22 cellular contexts compared by ENCODE assay signal in the genomic region with DNA sequence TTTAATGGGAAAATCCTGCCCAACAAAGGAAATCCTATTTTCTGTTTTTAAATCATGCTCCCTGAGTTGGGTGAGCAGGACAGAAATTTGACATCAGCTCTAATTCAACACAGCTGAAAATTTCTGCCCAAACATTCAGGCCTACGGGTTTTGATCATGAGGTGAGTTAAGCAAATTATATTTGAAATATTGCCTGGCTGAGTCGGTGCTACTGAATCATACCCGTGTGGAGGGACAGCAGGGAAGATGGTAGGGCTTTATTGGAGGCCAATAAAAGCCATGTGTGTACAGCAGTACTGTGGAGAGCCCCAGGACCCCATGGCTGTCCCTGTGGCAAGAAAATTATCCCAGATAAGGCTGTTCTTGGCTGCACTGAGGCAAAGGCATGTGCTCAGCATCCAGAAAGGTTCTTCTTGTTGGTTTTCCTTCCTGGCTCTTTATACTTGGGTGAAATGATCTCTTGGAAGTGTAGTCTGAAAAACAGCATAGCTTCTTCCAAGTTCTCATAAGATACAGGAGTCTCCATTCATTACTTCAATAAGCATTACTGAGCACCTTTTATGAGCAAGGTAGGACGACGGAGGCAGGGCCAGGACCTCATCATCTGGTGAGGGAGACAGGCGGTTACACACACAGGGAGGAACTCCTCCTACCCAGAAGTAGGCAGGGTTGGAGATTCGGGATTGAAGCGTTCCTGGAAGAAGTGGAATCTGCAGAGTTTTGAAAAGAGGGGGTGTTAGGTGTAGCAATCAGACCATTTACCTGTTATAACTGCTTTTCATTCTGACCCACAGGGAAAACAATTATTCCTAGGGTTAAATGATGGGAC.
"Had no signal": no experiment of that assay in that cellular context is flagged by ENCODE, and none has a peak within 500 bp of the region (broad histone marks: within the 10 kb centered on the region; RNA-seq: fewer than 3 reads in every experiment).

No MANE protein-coding gene starts in this region.

- H3K9me3 Mint-ChIP-seq: activated CD4-positive, alpha-beta memory T cell treated with anti-CD3 and anti-CD28 coated beads, Interleukin-2, amount 10 ng/mL, durations not matched to agents 7 days and 5 days; activated CD4-positive, alpha-beta T cell treated with anti-CD3 and anti-CD28 coated beads, Interleukin-2, amount 10 ng/mL, durations not matched to agents 24 days and 14 days; activated naive CD4-positive, alpha-beta T cell treated with anti-CD3 and anti-CD28 coated beads, Interleukin-2, amount 10 ng/mL, durations not matched to agents 7 days and 5 days; activated naive CD8-positive, alpha-beta T cell treated with anti-CD3 and anti-CD28 coated beads, Interleukin-2, amount 10 ng/mL, durations not matched to agents 7 days and 5 days; activated T-cell treated with anti-CD3 and anti-CD28 coated beads, Interleukin-2, amount 50 U/mL, for 24 hours; effector memory CD8-positive, alpha-beta T cell; natural killer cell had no signal

- DNase-seq: activated CD4-positive, alpha-beta memory T cell treated with anti-CD3 and anti-CD28 coated beads, Interleukin-2, amount 10 ng/mL, durations not matched to agents 7 days and 5 days; activated CD4-positive, alpha-beta T cell treated with anti-CD3 and anti-CD28 coated beads, Interleukin-2, amount 10 ng/mL, durations not matched to agents 24 days and 14 days; activated CD4-positive, CD25-positive, alpha-beta regulatory T cell treated with anti-CD3 and anti-CD28 coated beads, Interleukin-2, amount 50 U/mL, for 72 hours; activated CD8-positive, alpha-beta memory T cell treated with anti-CD3 and anti-CD28 coated beads, Interleukin-2, amount 50 U/mL, for 48 hours; activated gamma-delta T cell; activated naive CD4-positive, alpha-beta T cell treated with anti-CD3 and anti-CD28 coated beads, Interleukin-2, amount 10 ng/mL, durations not matched to agents 7 days and 5 days; activated naive CD8-positive, alpha-beta T cell treated with anti-CD3 and anti-CD28 coated beads, Interleukin-2, amount 10 ng/mL, durations not matched to agents 7 days and 5 days; activated T-cell treated with anti-CD3 and anti-CD28 coated beads, Interleukin-2, amount 50 U/mL, for 24 hours; amygdala; cortex of kidney; effector memory CD8-positive, alpha-beta T cell; erythroblast; heart left ventricle; kidney glomerular epithelial cell; lower lobe of right lung; mesenchymal stem cell; natural killer cell; right cardiac atrium; stimulated activated CD4-positive, alpha-beta T cell treated with anti-CD3 and anti-CD28 coated beads, Interleukin-2, amount 100 ng/mL, for 48 hours; stimulated activated naive CD4-positive, alpha-beta T cell treated with Interleukin-2 at 50 U/mL for 16 hours had no signal

- H3K36me3 Mint-ChIP-seq: activated naive CD4-positive, alpha-beta T cell treated with anti-CD3 and anti-CD28 coated beads, Interleukin-2, amount 10 ng/mL, durations not matched to agents 7 days and 5 days; activated naive CD8-positive, alpha-beta T cell treated with anti-CD3 and anti-CD28 coated beads, Interleukin-2, amount 10 ng/mL, durations not matched to agents 7 days and 5 days; natural killer cell had no signal

- H3K4me1 Mint-ChIP-seq: activated CD4-positive, alpha-beta memory T cell treated with anti-CD3 and anti-CD28 coated beads, Interleukin-2, amount 10 ng/mL, durations not matched to agents 7 days and 5 days; activated CD4-positive, alpha-beta T cell treated with anti-CD3 and anti-CD28 coated beads, Interleukin-2, amount 10 ng/mL, durations not matched to agents 24 days and 14 days; activated naive CD4-positive, alpha-beta T cell treated with anti-CD3 and anti-CD28 coated beads, Interleukin-2, amount 10 ng/mL, durations not matched to agents 7 days and 5 days; activated naive CD8-positive, alpha-beta T cell treated with anti-CD3 and anti-CD28 coated beads, Interleukin-2, amount 10 ng/mL, durations not matched to agents 7 days and 5 days; natural killer cell had no signal

- H3K27ac Mint-ChIP-seq: activated CD4-positive, alpha-beta memory T cell treated with anti-CD3 and anti-CD28 coated beads, Interleukin-2, amount 10 ng/mL, durations not matched to agents 7 days and 5 days; activated CD4-positive, alpha-beta T cell treated with anti-CD3 and anti-CD28 coated beads, Interleukin-2, amount 10 ng/mL, durations not matched to agents 24 days and 14 days; activated naive CD4-positive, alpha-beta T cell treated with anti-CD3 and anti-CD28 coated beads, Interleukin-2, amount 10 ng/mL, durations not matched to agents 7 days and 5 days; activated naive CD8-positive, alpha-beta T cell treated with anti-CD3 and anti-CD28 coated beads, Interleukin-2, amount 10 ng/mL, durations not matched to agents 7 days and 5 days; activated T-cell treated with anti-CD3 and anti-CD28 coated beads, Interleukin-2, amount 50 U/mL, for 24 hours; effector memory CD8-positive, alpha-beta T cell; natural killer cell had no signal

- H3K27ac ChIP-seq: lower lobe of right lung, tibial nerve had no signal

- H3K36me3 ChIP-seq: heart left ventricle, lower lobe of right lung, tibial nerve had no signal

- ATAC-seq: effector memory CD8-positive, alpha-beta T cell; heart left ventricle; left lobe of liver; lower lobe of right lung; natural killer cell; right cardiac atrium had no signal

- H3K4me3 Mint-ChIP-seq: activated CD4-positive, alpha-beta memory T cell treated with anti-CD3 and anti-CD28 coated beads, Interleukin-2, amount 10 ng/mL, durations not matched to agents 7 days and 5 days; activated CD4-positive, alpha-beta T cell treated with anti-CD3 and anti-CD28 coated beads, Interleukin-2, amount 10 ng/mL, durations not matched to agents 24 days and 14 days; activated naive CD4-positive, alpha-beta T cell treated with anti-CD3 and anti-CD28 coated beads, Interleukin-2, amount 10 ng/mL, durations not matched to agents 7 days and 5 days; activated naive CD8-positive, alpha-beta T cell treated with anti-CD3 and anti-CD28 coated beads, Interleukin-2, amount 10 ng/mL, durations not matched to agents 7 days and 5 days; activated T-cell treated with anti-CD3 and anti-CD28 coated beads, Interleukin-2, amount 50 U/mL, for 24 hours; effector memory CD8-positive, alpha-beta T cell; natural killer cell had no signal

- H3K9me3 ChIP-seq: heart left ventricle, lower lobe of right lung, tibial nerve had no signal

- H3K4me3 ChIP-seq: heart left ventricle, lower lobe of right lung, tibial nerve had no signal

- H3K27me3 Mint-ChIP-seq: activated CD4-positive, alpha-beta memory T cell treated with anti-CD3 and anti-CD28 coated beads, Interleukin-2, amount 10 ng/mL, durations not matched to agents 7 days and 5 days; activated CD4-positive, alpha-beta T cell treated with anti-CD3 and anti-CD28 coated beads, Interleukin-2, amount 10 ng/mL, durations not matched to agents 24 days and 14 days; activated naive CD4-positive, alpha-beta T cell treated with anti-CD3 and anti-CD28 coated beads, Interleukin-2, amount 10 ng/mL, durations not matched to agents 7 days and 5 days; activated naive CD8-positive, alpha-beta T cell treated with anti-CD3 and anti-CD28 coated beads, Interleukin-2, amount 10 ng/mL, durations not matched to agents 7 days and 5 days; activated T-cell treated with anti-CD3 and anti-CD28 coated beads, Interleukin-2, amount 50 U/mL, for 24 hours; effector memory CD8-positive, alpha-beta T cell had no signal

- H3K27me3 ChIP-seq: heart left ventricle, tibial nerve had no signal
